Comparison of ENCODE assay signal across 16 cellular contexts in genomic region chr1:15207031-15207828, GRCh38. TPM values are rescaled to one million over a fixed set of nuclear protein-coding genes. Genes with fewer than 3 reads are reported as not detected.
DNase-seq lines count a peak whose midpoint lies in the region; ATAC-seq and TF ChIP-seq lines count a peak whose summit lies in the region.
"Had no signal": no experiment of that assay in that cellular context is flagged by ENCODE, and none has a peak within 500 bp of the region (broad histone marks: within the 10 kb centered on the region; RNA-seq: fewer than 3 reads in every experiment).

No MANE protein-coding gene starts in this region.

- ATAC-seq in left ventricle myocardium superior = peak; percentile 30

- no peaks in the 10 kb centered on the region for H3K9me3 Mint-ChIP-seq in nephron
- H3K9me3 Mint-ChIP-seq in T-helper 2 cell treated with Interferon-gamma antibody and Interleukin-4, amounts not matched to agents 5 μg/mL and 100 μg/mL, for 36 hours = no peaks in the 10 kb centered on the region

- no peak overlapping the region for H3K27ac ChIP-seq in left ventricle myocardium inferior (replicated peaks)
- H3K27ac ChIP-seq: neutrophil, tibial nerve had no signal

- no peaks in the 10 kb centered on the region for H3K36me3 Mint-ChIP-seq in nephron (ENCODE audit: low read depth)
- H3K36me3 Mint-ChIP-seq in T-helper 2 cell treated with Interferon-gamma antibody and Interleukin-4, amounts not matched to agents 5 μg/mL and 100 μg/mL, for 36 hours (ENCODE audit: low read depth) = no peaks in the 10 kb centered on the region

- H3K27ac Mint-ChIP-seq in nephron = peak overlapping the region; percentile 51 to 75 (median 58)
- no peak overlapping the region for H3K27ac Mint-ChIP-seq in T-helper 2 cell treated with Interferon-gamma antibody and Interleukin-4, amounts not matched to agents 5 μg/mL and 100 μg/mL, for 36 hours

- TF ChIP-seq CTCF in left ventricle myocardium inferior (IDR thresholded peaks at IDR 0.05; ENCODE audit: borderline replicate concordance) (no peak), nephron (IDR thresholded peaks at IDR 0.05; ENCODE audit: unreplicated experiment in 3 of 3) (no peak)

- no peak overlapping the region for H3K4me3 ChIP-seq in left ventricle myocardium inferior
- H3K4me3 ChIP-seq: Peyer's patch, tibial nerve had no signal

- H3K9me3 ChIP-seq in left ventricle myocardium inferior (replicated peaks) = no peaks in the 10 kb centered on the region
- H3K9me3 ChIP-seq: neutrophil, Peyer's patch, tibial nerve had no signal

- DNase-seq in left ventricle myocardium superior (no peak), left ventricle myocardium inferior (no peak), head of caudate nucleus (peak in 35 of 42 donors; percentile 9 to 74 (median 44)), GM19240 (ENCODE audit: insufficient read length, low spot score) (no peak), AG20443 (ENCODE audit: low spot score) (no peak), HPDE6-E6E7 (ENCODE audit: extremely low spot score) (no peak)
- no peak for DNase-seq in T-helper 2 cell treated with Interferon-gamma antibody and Interleukin-4, amounts not matched to agents 5 μg/mL and 100 μg/mL, for 36 hours (ENCODE audit: low spot score)
- DNase-seq: activated naive CD4-positive, alpha-beta T cell; kidney glomerular epithelial cell; NCI-H1092; NCI-H345; T-helper 2 cell had no signal

- peaks cover 21% of the 10 kb centered on the region for H3K4me1 Mint-ChIP-seq in nephron
- no peaks in the 10 kb centered on the region for H3K4me1 Mint-ChIP-seq in T-helper 2 cell treated with Interferon-gamma antibody and Interleukin-4, amounts not matched to agents 5 μg/mL and 100 μg/mL, for 36 hours (ENCODE audit: low read depth)

- no peaks in the 10 kb centered on the region for H3K27me3 ChIP-seq in left ventricle myocardium inferior (ENCODE audit: low read depth)
- H3K27me3 ChIP-seq: neutrophil, Peyer's patch, tibial nerve had no signal

- intact Hi-C loops in left ventricle myocardium superior (cut with micrococcal nuclease) (no loop called here), left ventricle myocardium inferior (cut with micrococcal nuclease) (no loop called here), head of caudate nucleus (cut with DNase I) (no loop called here)

- peaks cover 39% of the 10 kb centered on the region for H3K4me1 ChIP-seq in left ventricle myocardium inferior

- peaks cover 3% of the 10 kb centered on the region for H3K27me3 Mint-ChIP-seq in nephron (ENCODE audit: low read depth)
- H3K27me3 Mint-ChIP-seq in T-helper 2 cell treated with Interferon-gamma antibody and Interleukin-4, amounts not matched to agents 5 μg/mL and 100 μg/mL, for 36 hours (ENCODE audit: low read depth) = peaks cover 8% of the 10 kb centered on the region

- H3K36me3 ChIP-seq in left ventricle myocardium inferior = no peaks in the 10 kb centered on the region
- H3K36me3 ChIP-seq: neutrophil, Peyer's patch, tibial nerve had no signal

- H3K4me3 Mint-ChIP-seq in nephron = peak overlapping the region in 1 of 3 experiments; percentile 37
- no peak overlapping the region for H3K4me3 Mint-ChIP-seq in T-helper 2 cell treated with Interferon-gamma antibody and Interleukin-4, amounts not matched to agents 5 μg/mL and 100 μg/mL, for 36 hours

RNA-seq across cellular contexts. Expression of gene FHAD1, which starts 39.8 kb away (rescaled TPM):
- not detected for total RNA-seq in left ventricle myocardium superior
- total RNA-seq in left ventricle myocardium inferior = not detected

RNA-seq across cellular contexts. Expression of gene TMEM51, which starts 53.7 kb away (rescaled TPM):
- total RNA-seq in left ventricle myocardium superior (4.9 TPM), left ventricle myocardium inferior (4.1 TPM)

Comparison
In these comparisons a context has a peak if more than half of its experiments do, and no peak if none do; other contexts are left out.
1. DNase-seq: peak in head of caudate nucleus (35 of 42); none in left ventricle myocardium superior (single experiment), left ventricle myocardium inferior (single experiment), GM19240 (single experiment), T-helper 2 cell treated with Interferon-gamma antibody and Interleukin-4, amounts not matched to agents 5 μg/mL and 100 μg/mL, for 36 hours (single experiment), AG20443 (single experiment) and HPDE6-E6E7 (single experiment).